In the genomic region with DNA sequence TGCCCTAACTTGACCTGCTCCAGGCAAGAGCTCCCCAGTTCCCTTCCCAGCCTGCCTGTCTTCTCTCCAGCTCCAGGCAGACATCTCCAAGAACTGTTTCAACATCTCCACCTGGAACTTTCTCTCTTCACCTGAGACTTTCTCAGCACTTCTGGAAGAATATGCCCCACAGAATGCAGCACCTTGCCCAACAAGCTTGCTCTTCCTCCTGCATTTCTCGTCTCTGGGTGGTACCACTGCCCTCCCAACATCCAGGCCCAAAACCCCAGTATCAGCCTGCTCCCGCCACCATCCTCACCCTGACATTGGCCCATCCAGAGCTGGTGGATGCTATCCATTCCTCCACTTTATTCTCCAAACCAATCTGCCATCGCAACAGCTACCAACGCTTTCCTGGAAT, we compare ENCODE assay signal across 29 cellular contexts. TPM values are rescaled to one million over a fixed set of nuclear protein-coding genes. Genes with fewer than 3 reads are reported as not detected.
DNase-seq lines count a peak whose midpoint lies in the region; ATAC-seq and TF ChIP-seq lines count a peak whose summit lies in the region.
"Had no signal": no experiment of that assay in that cellular context is flagged by ENCODE, and none has a peak within 500 bp of the region (broad histone marks: within the 10 kb centered on the region; RNA-seq: fewer than 3 reads in every experiment).

No MANE protein-coding gene starts in this region.

- no peaks in the 10 kb centered on the region for H3K9me3 ChIP-seq in Caco-2
- no peaks in the 10 kb centered on the region for H3K9me3 ChIP-seq in OCI-LY7 (ENCODE audit: low read length)
- H3K9me3 ChIP-seq: MG63, neutrophil, thyroid gland had no signal

- peak overlapping the region; percentile 45 for H3K4me2 ChIP-seq in OCI-LY7 (ENCODE audit: low read length)

- H3K4me1 ChIP-seq in Caco-2 (peaks cover 12% of the 10 kb centered on the region; the same call in 1 of the 2 replicates), OCI-LY7 (ENCODE audit: insufficient read depth, low read length, poor library complexity, severe bottlenecking) (peaks cover 95% of the 10 kb centered on the region)

- no peak overlapping the region for H2AFZ ChIP-seq in OCI-LY7 (ENCODE audit: low read length)

- peaks cover 57% of the 10 kb centered on the region for H4K20me1 ChIP-seq in OCI-LY7 (ENCODE audit: insufficient read depth, low read length)

- ATAC-seq in effector memory CD8-positive, alpha-beta T cell (replicated peaks): no peak
- ATAC-seq in HG03520 (IDR thresholded peaks at IDR 0.05; ENCODE audit: unreplicated experiment): no peak
- ATAC-seq: K562, left lobe of liver, sciatic nerve had no signal

- no peak overlapping the region for H3K4me3 Mint-ChIP-seq in T-helper 1 cell treated with Interleukin-12 subunit alpha and Interleukin-12 subunit beta and Interleukin-4 antibody, amounts not matched to agents 30 μg/mL and 1 μg/mL, for 36 hours
- no peak overlapping the region for H3K4me3 Mint-ChIP-seq in Caco-2 (ENCODE audit: unreplicated experiment)
- no peak overlapping the region for H3K4me3 Mint-ChIP-seq in effector memory CD8-positive, alpha-beta T cell
- H3K4me3 Mint-ChIP-seq: activated CD4-positive, alpha-beta memory T cell treated with anti-CD3 and anti-CD28 coated beads, Interleukin-2, amount 10 ng/mL, durations not matched to agents 7 days and 5 days; CD4-positive, alpha-beta memory T cell had no signal

- peaks cover 100% of the 10 kb centered on the region for H3K79me2 ChIP-seq in OCI-LY7 (ENCODE audit: insufficient read depth, low read depth, low read length)

- H3K9me3 Mint-ChIP-seq in T-helper 1 cell treated with Interleukin-12 subunit alpha and Interleukin-12 subunit beta and Interleukin-4 antibody, amounts not matched to agents 30 μg/mL and 1 μg/mL, for 36 hours: no peaks in the 10 kb centered on the region
- H3K9me3 Mint-ChIP-seq in Caco-2 (ENCODE audit: unreplicated experiment): no peaks in the 10 kb centered on the region
- no peaks in the 10 kb centered on the region for H3K9me3 Mint-ChIP-seq in effector memory CD8-positive, alpha-beta T cell
- H3K9me3 Mint-ChIP-seq: activated CD4-positive, alpha-beta memory T cell treated with anti-CD3 and anti-CD28 coated beads, Interleukin-2, amount 10 ng/mL, durations not matched to agents 7 days and 5 days had no signal

- intact Hi-C loops in Caco-2 (cut with micrococcal nuclease; ENCODE audit: unreplicated experiment): no loop called here
- intact Hi-C loops in OCI-LY7 (cut with micrococcal nuclease; ENCODE audit: unreplicated experiment): no loop called here

- POLR2A ChIA-PET in Caco-2 (lab: Charles Lee) (no interaction called here), OCI-LY7 (lab: Charles Lee) (interaction anchor here (0.7 to 3.8 kb wide), 9 partner anchors 9 to 140 kb away, joined by 3 to 20 read pairs (median 4); no protein-coding TSS in a partner anchor)

- H3K27me3 ChIP-seq in Caco-2 (replicated peaks; ENCODE audit: control insufficient read depth, insufficient read depth, low read length): no peaks in the 10 kb centered on the region
- H3K27me3 ChIP-seq: brain microvascular endothelial cell, MG63, neutrophil, thyroid gland had no signal

- H3K4me3 ChIP-seq in Caco-2 (ENCODE audit: low read depth, low read length) (no peak overlapping the region), OCI-LY7 (ENCODE audit: low read depth, low read length, poor library complexity, severe bottlenecking) (no peak overlapping the region)
- H3K4me3 ChIP-seq: K562, MG63, thyroid gland had no signal

- H3K27ac Mint-ChIP-seq in T-helper 1 cell treated with Interleukin-12 subunit alpha and Interleukin-12 subunit beta and Interleukin-4 antibody, amounts not matched to agents 30 μg/mL and 1 μg/mL, for 36 hours: peak overlapping the region; percentile 7
- H3K27ac Mint-ChIP-seq in Caco-2 (ENCODE audit: unreplicated experiment): peak overlapping the region; percentile 4
- H3K27ac Mint-ChIP-seq in effector memory CD8-positive, alpha-beta T cell: peak overlapping the region; percentile 2 to 64
- H3K27ac Mint-ChIP-seq: activated CD4-positive, alpha-beta memory T cell treated with anti-CD3 and anti-CD28 coated beads, Interleukin-2, amount 10 ng/mL, durations not matched to agents 7 days and 5 days; progenitor cell of endocrine pancreas had no signal

- H3K36me3 Mint-ChIP-seq in T-helper 1 cell treated with Interleukin-12 subunit alpha and Interleukin-12 subunit beta and Interleukin-4 antibody, amounts not matched to agents 30 μg/mL and 1 μg/mL, for 36 hours (ENCODE audit: low read depth): peaks cover 39% of the 10 kb centered on the region
- H3K36me3 Mint-ChIP-seq in Caco-2 (ENCODE audit: insufficient read depth, unreplicated experiment): no peaks in the 10 kb centered on the region
- peaks cover 27% of the 10 kb centered on the region for H3K36me3 Mint-ChIP-seq in effector memory CD8-positive, alpha-beta T cell (ENCODE audit: insufficient read depth)

- no peak for DNase-seq in T-helper 1 cell
- no peak for DNase-seq in Caco-2
- no peak for DNase-seq in OCI-LY7 (ENCODE audit: low spot score)
- no peak for DNase-seq in effector memory CD8-positive, alpha-beta T cell
- no peak for DNase-seq in HUDEP-2 (lab: John Stamatoyannopoulos, UW; ENCODE audit: unreplicated experiment in 76 of 76)
- DNase-seq in SW480 (ENCODE audit: low spot score): no peak
- DNase-seq: activated CD4-positive, alpha-beta memory T cell treated with anti-CD3 and anti-CD28 coated beads, Interleukin-2, amount 10 ng/mL, durations not matched to agents 7 days and 5 days; activated CD4-positive, CD25-positive, alpha-beta regulatory T cell; brain microvascular endothelial cell; CD4-positive, alpha-beta memory T cell; DMS 273 treated with DMSO at 0.1 percent for 48 hours; mesendoderm; MG63; NCI-H1417; NCI-H2029 treated with DMSO at 0.1 percent for 48 hours; NCI-H2227 treated with DMSO at 0.1 percent for 48 hours; NCI-H526 treated with DMSO at 0.1 percent for 48 hours; stimulated activated CD4-positive, alpha-beta T cell treated with anti-CD3 and anti-CD28 coated beads, Interleukin-4, amount 100 ng/mL, for 4 hours; stimulated activated naive CD4-positive, alpha-beta T cell treated with Interleukin-2 at 50 U/mL for 16 hours; T1000; thyroid gland had no signal

- TF ChIP-seq CTCF in Caco-2 (IDR thresholded peaks at IDR 0.05; ENCODE audit: insufficient read depth in 1 of 2, low read depth in 1 of 2, low read length in 1 of 2, severe bottlenecking in 1 of 2, unreplicated experiment in 1 of 2) (no peak), OCI-LY7 (conservative IDR thresholded peaks at IDR 0.05; ENCODE audit: low read length) (no peak)

- CTCF ChIA-PET in Caco-2 (lab: Charles Lee): interaction anchor here (0.5 kb wide), 1 partner anchor 17 kb away, joined by 3 read pairs; no protein-coding TSS in a partner anchor
- CTCF ChIA-PET in OCI-LY7 (lab: Charles Lee; ENCODE audit: unreplicated experiment): interaction anchor here (0.8 to 2.0 kb wide), 3 partner anchors 9 to 22 kb away, joined by 3 to 6 read pairs (median 4); no protein-coding TSS in a partner anchor

- peak overlapping the region; percentile 18 for H3K27ac ChIP-seq in OCI-LY7 (ENCODE audit: low read depth, low read length, poor library complexity, severe bottlenecking)
- H3K27ac ChIP-seq: 22Rv1, brain microvascular endothelial cell, neutrophil had no signal

- H3K4me1 Mint-ChIP-seq in T-helper 1 cell treated with Interleukin-12 subunit alpha and Interleukin-12 subunit beta and Interleukin-4 antibody, amounts not matched to agents 30 μg/mL and 1 μg/mL, for 36 hours (ENCODE audit: low read depth): peaks cover 53% of the 10 kb centered on the region
- peaks cover 17% of the 10 kb centered on the region for H3K4me1 Mint-ChIP-seq in Caco-2 (ENCODE audit: low read depth, unreplicated experiment)
- H3K4me1 Mint-ChIP-seq in effector memory CD8-positive, alpha-beta T cell (ENCODE audit: low read depth in 2 of 2): peaks cover 42 to 74% of the 10 kb centered on the region in 2 donors

- no peaks in the 10 kb centered on the region for H3K27me3 Mint-ChIP-seq in T-helper 1 cell treated with Interleukin-12 subunit alpha and Interleukin-12 subunit beta and Interleukin-4 antibody, amounts not matched to agents 30 μg/mL and 1 μg/mL, for 36 hours (ENCODE audit: low read depth)
- H3K27me3 Mint-ChIP-seq in Caco-2 (ENCODE audit: insufficient read depth, unreplicated experiment): no peaks in the 10 kb centered on the region
- H3K27me3 Mint-ChIP-seq in effector memory CD8-positive, alpha-beta T cell: no peaks in the 10 kb centered on the region
- H3K27me3 Mint-ChIP-seq: activated CD4-positive, alpha-beta memory T cell treated with anti-CD3 and anti-CD28 coated beads, Interleukin-2, amount 10 ng/mL, durations not matched to agents 7 days and 5 days; CD4-positive, alpha-beta memory T cell had no signal

- no peaks in the 10 kb centered on the region for H3K9me2 ChIP-seq in OCI-LY7 (ENCODE audit: insufficient read depth, low read length)

- BruUV-seq in Caco-2 (replicated peaks; lab: Mats Ljungman, UMichigan) (no TSS peak), OCI-LY7 (replicated peaks; lab: Mats Ljungman, UMichigan) (no TSS peak)

- H3K36me3 ChIP-seq in Caco-2 (ENCODE audit: control insufficient read depth, insufficient read depth, low read length) (no peaks in the 10 kb centered on the region; the same call in 1 of the 2 replicates), OCI-LY7 (ENCODE audit: insufficient read depth, low read length) (peaks cover 94% of the 10 kb centered on the region)
- H3K36me3 ChIP-seq: neutrophil, thyroid gland had no signal

RNA-seq across cellular contexts. Expression of a gene that starts 8.8 kb away (rescaled TPM):
- 8.3 and 10.2 TPM in 2 replicates for total RNA-seq in Caco-2 (2022)
- total RNA-seq in OCI-LY7 (2014; rRNA removed; shearing (Covaris generic)): 76.6 and 81.8 TPM in 2 replicates
- 138 and 152 TPM in 2 replicates for total RNA-seq in OCI-LY7 (2022)
